In genomic region chr16:83439412-83439811, GRCh38 we compare ENCODE assay signal across 21 cellular contexts.
"Had no signal": no experiment of that assay in that cellular context is flagged by ENCODE, and none has a peak within 500 bp of the region (broad histone marks: within the 10 kb centered on the region; RNA-seq: fewer than 3 reads in every experiment).

No MANE protein-coding gene starts in this region.

- H3K9me3 Mint-ChIP-seq: endodermal cell, mesothelial cell of epicardium had no signal

- H3K4me1 ChIP-seq: esophagus squamous epithelium, gastrocnemius medialis, left lung, lower lobe of right lung had no signal

- H3K27ac ChIP-seq: coronary artery, epithelial cell of prostate, esophagus squamous epithelium, gastrocnemius medialis, left lung, lower lobe of right lung had no signal

- H3K4me1 Mint-ChIP-seq: endodermal cell, mesothelial cell of epicardium, naive B cell had no signal

- H3K36me3 ChIP-seq: esophagus squamous epithelium, gastrocnemius medialis, left lung, lower lobe of right lung had no signal

- H3K4me3 Mint-ChIP-seq: effector memory CD8-positive, alpha-beta T cell; endodermal cell; mesothelial cell of epicardium; naive B cell had no signal

- H3K4me3 ChIP-seq: coronary artery, esophagus squamous epithelium, gastrocnemius medialis, left lung, lower lobe of right lung, mucosa of descending colon had no signal

- ATAC-seq: effector memory CD8-positive, alpha-beta T cell; esophagus mucosa; gastrocnemius medialis; left cardiac atrium; left lung; lower lobe of right lung; mucosa of descending colon had no signal

- DNase-seq: effector CD8-positive, alpha-beta T cell; effector memory CD8-positive, alpha-beta T cell; endodermal cell; erythroblast; esophagus squamous epithelium; foreskin fibroblast; foreskin melanocyte; gastrocnemius medialis; glutamatergic neuron; head of caudate nucleus; hippocampal formation; left cardiac atrium; left lung; lower lobe of right lung; mesenchymal stem cell; mucosa of descending colon; naive B cell had no signal

- H3K27ac Mint-ChIP-seq: effector memory CD8-positive, alpha-beta T cell; endodermal cell; mesothelial cell of epicardium; naive B cell had no signal

- H3K27me3 ChIP-seq: esophagus squamous epithelium, gastrocnemius medialis, left lung had no signal

- H3K36me3 Mint-ChIP-seq: mesothelial cell of epicardium, naive B cell had no signal

- H3K9me3 ChIP-seq: esophagus squamous epithelium, gastrocnemius medialis, left lung, lower lobe of right lung, mucosa of descending colon had no signal
